In genomic region chr1:161314201-161314981, GRCh38 we compare ENCODE assay signal across 8 cellular contexts. TPM values are rescaled to one million over a fixed set of nuclear protein-coding genes. Genes with fewer than 3 reads are reported as not detected.
DNase-seq lines count a peak whose midpoint lies in the region; ATAC-seq and TF ChIP-seq lines count a peak whose summit lies in the region.

SDHC (plus strand) TSS chr1:161314381; CDS start chr1:161314406, 25 bp downstream.

- peak within 1 kb of the TSS; percentile 96 for H3K4me3 ChIP-seq in AG04450 (ENCODE audit: low read depth, low read length)
- peak within 1 kb of the TSS; percentile 86 to 91 for H3K4me3 ChIP-seq in cardiac fibroblast (replicated peaks in 1 of 2; ENCODE audit: low read depth in 2 of 2, low read length in 2 of 2)

- peaks cover 12% of the 10 kb centered on the region for H3K27me3 ChIP-seq in AG04450 (ENCODE audit: control insufficient read depth, insufficient read depth, low read length)

- TF ChIP-seq CTCF in AG04450 (IDR thresholded peaks at IDR 0.05; ENCODE audit: low read depth, low read length) (peak; percentile 45), WTC11 (IDR thresholded peaks at IDR 0.05) (no peak), cardiac fibroblast (IDR thresholded peaks at IDR 0.05; ENCODE audit: low read depth, low read length) (peak; percentile 54)

- ATAC-seq in GM18867 (IDR thresholded peaks at IDR 0.05; ENCODE audit: unreplicated experiment) (peak; percentile 96), HG03103 (IDR thresholded peaks at IDR 0.05; ENCODE audit: low read depth, unreplicated experiment) (peak; percentile 95), WTC11 (peak; percentile 91)

- POLR2A ChIA-PET in AG04450 (lab: Yijun Ruan, JAX), result interaction anchor here (0.7 to 1.5 kb wide), 4 partner anchors 89 to 129 kb away, joined by 3 to 12 read pairs (median 4); partner anchors contain the start of genes ADAMTS4 and TOMM40L
- POLR2A ChIA-PET in WTC11 (lab: Charles Lee), result interaction anchor here (0.9 to 1.5 kb wide), 5 partner anchors 9 to 197 kb away, joined by 3 to 12 read pairs (median 4); partner anchors contain the start of genes B4GALT3, NIT1, PCP4L1 and PFDN2

- no peaks in the 10 kb centered on the region for H3K9me3 Mint-ChIP-seq in WTC11
- H3K9me3 Mint-ChIP-seq in immature natural killer cell, result no peaks in the 10 kb centered on the region

- DNase-seq in AG04450 (ENCODE audit: low read depth, low spot score) (peak; percentile 61), NCI-H2227 (lab: John Stamatoyannopoulos, UW; ENCODE audit: unreplicated experiment) (peak; percentile 96), WTC11 (ENCODE audit: low spot score) (peak; percentile 91), cardiac fibroblast (ENCODE audit: low read depth in 2 of 2) (peak; percentile 89 to 95), immature natural killer cell (peak; percentile 91 to 92 (median 91)), smooth muscle cell of the brain vasculature (ENCODE audit: low read depth, low spot score) (peak; percentile 76)

- no peaks in the 10 kb centered on the region; the same call in 1 of the 2 replicates for H3K9me3 ChIP-seq in AG04450 (ENCODE audit: control insufficient read depth, insufficient read depth, low read length)

- H3K4me1 Mint-ChIP-seq in WTC11, result peaks cover 29% of the 10 kb centered on the region
- H3K4me1 Mint-ChIP-seq in immature natural killer cell, result peaks cover 22 to 34% of the 10 kb centered on the region in 2 donors

- CTCF ChIA-PET in AG04450 (lab: Charles Lee) (interaction anchor here (0.6 to 1.8 kb wide), 7 partner anchors 13 to 123 kb away, joined by 3 to 7 read pairs (median 5); no protein-coding TSS in a partner anchor), WTC11 (lab: Charles Lee) (interaction anchor here (0.5 to 1.9 kb wide), 8 partner anchors 9 to 89 kb away, joined by 3 to 17 read pairs (median 4); partner anchors contain the start of gene TOMM40L)

- H3K36me3 Mint-ChIP-seq in WTC11 (no peaks in the 10 kb centered on the region), immature natural killer cell (peaks cover 0 to 3% (median 0%) of the 10 kb centered on the region in 3 donors)

- H3K4me3 Mint-ChIP-seq in WTC11 (peak within 1 kb of the TSS; percentile 99), immature natural killer cell (peak within 1 kb of the TSS; percentile 98 to 99 (median 99))

- H3K27ac ChIP-seq in AG04450 (ENCODE audit: low read depth, low read length), result peak within 1 kb of the TSS; percentile 87

- H3K27ac Mint-ChIP-seq in WTC11 (peak within 1 kb of the TSS; percentile 99), immature natural killer cell (peak within 1 kb of the TSS; percentile 99 to 100 (median 99))

- H3K27me3 Mint-ChIP-seq in WTC11 (ENCODE audit: low read depth), result no peaks in the 10 kb centered on the region; the same call in 1 of the 2 replicates
- H3K27me3 Mint-ChIP-seq in immature natural killer cell (ENCODE audit: low read depth in 3 of 3), result peaks cover 4 to 6% (median 5%) of the 10 kb centered on the region in 3 donors

TF ChIP-seq in WTC11, 78 proteins besides CTCF, POLR2A, EP300 and RAD21 (continues in another document):
- peak; percentile 55; the same call in 1 of the 2 replicates for TF ChIP-seq GABPB1 (CRISPR knock-in tag; IDR thresholded peaks at IDR 0.05)
- TF ChIP-seq, protein P1, sequence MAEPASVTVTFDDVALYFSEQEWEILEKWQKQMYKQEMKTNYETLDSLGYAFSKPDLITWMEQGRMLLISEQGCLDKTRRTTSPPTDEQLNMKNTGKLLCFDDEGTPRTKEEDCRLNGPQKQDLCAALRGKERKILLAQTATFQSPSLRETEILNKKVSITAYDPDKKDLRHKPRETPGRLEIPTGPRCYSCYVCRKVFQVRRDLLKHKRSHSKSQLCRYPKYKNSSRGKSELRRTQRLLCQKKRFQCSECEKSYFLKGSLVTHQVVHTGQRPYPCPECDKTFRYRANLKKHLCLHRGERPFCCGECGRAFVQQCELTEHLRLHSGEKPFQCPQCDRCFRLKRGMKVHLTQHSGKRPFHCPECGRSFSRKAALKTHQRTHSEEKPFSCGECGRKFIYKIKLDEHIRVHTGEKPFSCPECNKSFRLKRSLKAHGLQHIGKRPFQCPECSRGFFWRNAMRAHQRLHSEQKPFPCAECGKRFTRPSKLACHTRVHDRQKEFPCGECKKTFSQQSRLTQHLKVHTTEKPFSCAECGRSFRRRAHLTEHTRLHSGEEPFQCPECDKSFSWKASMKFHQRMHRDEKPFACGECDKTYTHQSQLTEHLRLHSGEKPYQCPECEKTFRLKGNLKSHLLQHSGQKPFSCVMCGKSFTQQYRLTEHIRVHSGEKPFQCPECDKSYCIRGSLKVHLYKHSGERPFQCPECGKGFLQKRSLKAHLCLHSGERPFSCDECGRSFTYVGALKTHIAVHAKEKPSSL (CRISPR knock-in tag; conservative IDR thresholded peaks at IDR 0.05), result no peak
- peak; percentile 68; the same call in 1 of the 2 replicates for TF ChIP-seq SP1 (CRISPR knock-in tag; conservative IDR thresholded peaks at IDR 0.05)
- 0 out of 2 replicates have a peak, but pooled peaks have one; percentile 16 for TF ChIP-seq MYBL2 (CRISPR knock-in tag; IDR thresholded peaks at IDR 0.05)
- TF ChIP-seq, protein P2, sequence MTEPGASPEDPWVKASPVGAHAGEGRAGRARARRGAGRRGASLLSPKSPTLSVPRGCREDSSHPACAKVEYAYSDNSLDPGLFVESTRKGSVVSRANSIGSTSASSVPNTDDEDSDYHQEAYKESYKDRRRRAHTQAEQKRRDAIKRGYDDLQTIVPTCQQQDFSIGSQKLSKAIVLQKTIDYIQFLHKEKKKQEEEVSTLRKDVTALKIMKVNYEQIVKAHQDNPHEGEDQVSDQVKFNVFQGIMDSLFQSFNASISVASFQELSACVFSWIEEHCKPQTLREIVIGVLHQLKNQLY (CRISPR knock-in tag; IDR thresholded peaks at IDR 0.05), result no peak
- no peak; the same call in 1 of the 2 replicates for TF ChIP-seq FOXP1 (CRISPR knock-in tag; IDR thresholded peaks at IDR 0.05; ENCODE audit: borderline replicate concordance)
- TF ChIP-seq FOXK1 (CRISPR knock-in tag; IDR thresholded peaks at IDR 0.05), result 0 out of 2 replicates have a peak, but pooled peaks have one; percentile 73
- no peak for TF ChIP-seq ELF4 (CRISPR knock-in tag; IDR thresholded peaks at IDR 0.05; ENCODE audit: low read depth)
- no peak for TF ChIP-seq TEAD4 (CRISPR knock-in tag; IDR thresholded peaks at IDR 0.05)
- TF ChIP-seq, protein P3, sequence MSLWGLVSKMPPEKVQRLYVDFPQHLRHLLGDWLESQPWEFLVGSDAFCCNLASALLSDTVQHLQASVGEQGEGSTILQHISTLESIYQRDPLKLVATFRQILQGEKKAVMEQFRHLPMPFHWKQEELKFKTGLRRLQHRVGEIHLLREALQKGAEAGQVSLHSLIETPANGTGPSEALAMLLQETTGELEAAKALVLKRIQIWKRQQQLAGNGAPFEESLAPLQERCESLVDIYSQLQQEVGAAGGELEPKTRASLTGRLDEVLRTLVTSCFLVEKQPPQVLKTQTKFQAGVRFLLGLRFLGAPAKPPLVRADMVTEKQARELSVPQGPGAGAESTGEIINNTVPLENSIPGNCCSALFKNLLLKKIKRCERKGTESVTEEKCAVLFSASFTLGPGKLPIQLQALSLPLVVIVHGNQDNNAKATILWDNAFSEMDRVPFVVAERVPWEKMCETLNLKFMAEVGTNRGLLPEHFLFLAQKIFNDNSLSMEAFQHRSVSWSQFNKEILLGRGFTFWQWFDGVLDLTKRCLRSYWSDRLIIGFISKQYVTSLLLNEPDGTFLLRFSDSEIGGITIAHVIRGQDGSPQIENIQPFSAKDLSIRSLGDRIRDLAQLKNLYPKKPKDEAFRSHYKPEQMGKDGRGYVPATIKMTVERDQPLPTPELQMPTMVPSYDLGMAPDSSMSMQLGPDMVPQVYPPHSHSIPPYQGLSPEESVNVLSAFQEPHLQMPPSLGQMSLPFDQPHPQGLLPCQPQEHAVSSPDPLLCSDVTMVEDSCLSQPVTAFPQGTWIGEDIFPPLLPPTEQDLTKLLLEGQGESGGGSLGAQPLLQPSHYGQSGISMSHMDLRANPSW (CRISPR knock-in tag; conservative IDR thresholded peaks at IDR 0.05; ENCODE audit: low read depth), result no peak
- peak; percentile 67 for TF ChIP-seq ZNF423 (CRISPR knock-in tag; IDR thresholded peaks at IDR 0.05)
- no peak for TF ChIP-seq NFE2L1 (CRISPR knock-in tag; IDR thresholded peaks at IDR 0.05)
- TF ChIP-seq, protein P4, sequence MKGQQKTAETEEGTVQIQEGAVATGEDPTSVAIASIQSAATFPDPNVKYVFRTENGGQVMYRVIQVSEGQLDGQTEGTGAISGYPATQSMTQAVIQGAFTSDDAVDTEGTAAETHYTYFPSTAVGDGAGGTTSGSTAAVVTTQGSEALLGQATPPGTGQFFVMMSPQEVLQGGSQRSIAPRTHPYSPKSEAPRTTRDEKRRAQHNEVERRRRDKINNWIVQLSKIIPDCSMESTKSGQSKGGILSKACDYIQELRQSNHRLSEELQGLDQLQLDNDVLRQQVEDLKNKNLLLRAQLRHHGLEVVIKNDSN (CRISPR knock-in tag; IDR thresholded peaks at IDR 0.05), result peak; percentile 93
- TF ChIP-seq AR (CRISPR knock-in tag; IDR thresholded peaks at IDR 0.05), result no peak

RNA-seq across cellular contexts. Expression of gene SDHC, which starts in this region (rescaled TPM):
- polyA plus RNA-seq in AG04450 (2011; rRNA removed) (311 and 335 TPM in 2 replicates), immature natural killer cell (100 to 1,000 TPM; 260 to 415 (median 324) TPM)
- 103 and 113 TPM in 2 replicates for polyA minus RNA-seq in AG04450 (2011; rRNA and poly(A)+ RNA removed)
- 193 to 207 TPM (median 196 TPM) in 3 replicates for total RNA-seq in WTC11 (2021)

Comparison
In these comparisons a context has a peak if more than half of its experiments do, and no peak if none do; other contexts are left out.
1. Peak in every context shown above with its lines: DNase-seq, ATAC-seq, H3K4me3 ChIP-seq and H3K27ac ChIP-seq.